Comparison of ENCODE assay signal across 1 cellular context in genomic region chr14:77882098-77882497, GRCh38.
TF ChIP-seq lines count a peak whose summit lies in the region.

No MANE protein-coding gene starts in this region.

TF ChIP-seq in H1, 55 proteins besides CTCF, POLR2A, EP300 and RAD21 (continued from another document):
- TF ChIP-seq CHD7 (IDR thresholded peaks at IDR 0.05; ENCODE audit: insufficient replicate concordance, low read length) (no peak), CEBPB (IDR thresholded peaks at IDR 0.05; ENCODE audit: low read depth, low read length) (no peak), KDM5A (IDR thresholded peaks at IDR 0.05; ENCODE audit: low read length) (no peak), ZNF274 (IDR thresholded peaks at IDR 0.05; ENCODE audit: borderline replicate concordance, extremely low read depth, low read length) (no peak), CREB1 (IDR thresholded peaks at IDR 0.05) (no peak), GABPA (IDR thresholded peaks at IDR 0.05; ENCODE audit: borderline replicate concordance, insufficient read depth, low read length) (no peak), EZH2 (IDR thresholded peaks at IDR 0.05; ENCODE audit: low read depth, low read length, severe bottlenecking) (no peak), ATF2 (IDR thresholded peaks at IDR 0.05; ENCODE audit: low read length) (no peak), SP1 (IDR thresholded peaks at IDR 0.05; ENCODE audit: low read depth, low read length) (no peak)
